8 cellular contexts compared by ENCODE assay signal in the genomic region with DNA sequence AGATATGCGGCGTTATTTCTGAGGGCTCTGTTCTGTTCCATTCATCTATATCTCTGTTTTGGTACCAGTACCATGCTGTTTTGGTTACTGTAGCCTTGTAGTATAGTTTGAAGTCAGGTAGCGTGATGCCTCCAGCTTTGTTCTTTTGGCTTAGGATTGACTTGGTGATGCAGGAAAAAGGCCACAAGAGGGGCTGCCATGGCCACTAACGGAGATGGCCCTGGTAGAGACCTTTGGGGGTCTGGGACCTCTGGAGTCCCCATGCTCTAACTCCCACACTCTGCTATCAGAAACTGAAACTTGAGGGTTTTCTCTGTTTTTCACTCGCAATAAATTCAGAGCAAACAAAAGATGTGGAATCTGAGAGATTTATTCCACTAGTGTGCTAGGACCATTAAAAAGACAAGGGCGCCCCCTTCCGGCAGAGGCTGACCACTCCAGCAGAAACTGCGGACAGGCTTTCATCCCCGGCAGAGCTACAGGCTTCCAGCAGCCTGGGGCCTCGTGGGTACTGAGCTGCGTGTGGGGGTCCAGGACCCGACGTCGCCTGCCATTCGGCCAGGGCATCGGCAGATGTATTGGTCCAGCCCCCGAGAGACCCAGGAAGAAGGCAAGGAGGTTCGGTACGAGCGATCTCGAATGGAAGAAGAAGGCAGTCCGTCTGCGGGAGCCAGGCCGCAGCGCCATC.
DNase-seq lines count a peak whose midpoint lies in the region; ATAC-seq, FAIRE-seq and TF ChIP-seq lines count a peak whose summit lies in the region.
"Not testable (repeated sequence)": the region's sequence is repeated elsewhere in the genome, so short reads cannot be mapped to it uniquely, and the experiment has no call there.

No MANE protein-coding gene starts in this region.

- 63% methylated on average over 18 of the region's 25 CpGs for WGBS in SK-N-SH (ENCODE audit: low lambda C conversion rate)
- WGBS in lung, 2 donors: 75 to 80% methylated on average over 25 of the region's 25 CpGs

- H3K9ac ChIP-seq in SK-N-SH: not testable (repeated sequence)

- not testable (repeated sequence) for H3K27ac Mint-ChIP-seq in activated naive CD8-positive, alpha-beta T cell treated with anti-CD3 and anti-CD28 coated beads, Interleukin-2, amount 10 ng/mL, durations not matched to agents 7 days and 5 days

- H2AFZ ChIP-seq in SK-N-SH (ENCODE audit: low read depth): not testable (repeated sequence)

- not testable (repeated sequence) for H3K4me1 ChIP-seq in SK-N-SH (ENCODE audit: control insufficient read depth in 1 of 2, insufficient read depth in 2 of 2, low read depth in 1 of 2, low read length in 1 of 2); foreskin keratinocyte; lung (ENCODE audit: control insufficient read depth in 2 of 2, insufficient read depth in 2 of 2, low read length in 2 of 2)

- not testable (repeated sequence) for H4K20me1 ChIP-seq in SK-N-SH (ENCODE audit: insufficient read depth)

- not testable (repeated sequence) for TF ChIP-seq POLR2A in NB4 (IDR thresholded peaks at IDR 0.05; ENCODE audit: extremely low read depth, insufficient read length)

- peak; percentile 19 for DNase-seq in D721Med (ENCODE audit: insufficient read length, low spot score)
- DNase-seq in NB4 (ENCODE audit: low read depth): peak; percentile 65
- peak; percentile 56 for DNase-seq in SK-N-SH
- peak; percentile 38 for DNase-seq in activated naive CD8-positive, alpha-beta T cell treated with anti-CD3 and anti-CD28 coated beads, Interleukin-2, amount 10 ng/mL, durations not matched to agents 7 days and 5 days
- not testable (repeated sequence) for DNase-seq in foreskin keratinocyte
- peak; percentile 29 for DNase-seq in lung (ENCODE audit: low spot score)
- peak; percentile 3 for DNase-seq in stimulated activated CD4-positive, alpha-beta T cell treated with anti-CD3 and anti-CD28 coated beads, Interleukin-4, amount 100 ng/mL, for 24 hours

- POLR2A ChIA-PET in SK-N-SH (lab: Yijun Ruan, JAX); activated naive CD8-positive, alpha-beta T cell treated with anti-CD3 and anti-CD28 coated beads, Interleukin-2, amount 10 ng/mL, durations not matched to agents 7 days and 5 days (lab: Charles Lee): not testable (repeated sequence)

- peak; percentile 85 for TF ChIP-seq RAD21 in SK-N-SH (IDR thresholded peaks at IDR 0.05; ENCODE audit: low read length)

- not testable (repeated sequence) for H3K4me1 Mint-ChIP-seq in activated naive CD8-positive, alpha-beta T cell treated with anti-CD3 and anti-CD28 coated beads, Interleukin-2, amount 10 ng/mL, durations not matched to agents 7 days and 5 days

- H3K27ac ChIP-seq in SK-N-SH (ENCODE audit: low read depth in 2 of 2, low read length in 1 of 2); foreskin keratinocyte; lung (ENCODE audit: low read depth in 1 of 2, low read length in 1 of 2): not testable (repeated sequence)

- H3K9me3 ChIP-seq in SK-N-SH; lung (ENCODE audit: control insufficient read depth in 2 of 2, insufficient read depth in 1 of 2, low read length in 1 of 2): not testable (repeated sequence)

- not testable (repeated sequence) for H3K27me3 ChIP-seq in SK-N-SH (ENCODE audit: insufficient read depth); foreskin keratinocyte; lung (ENCODE audit: control insufficient read depth, insufficient read depth)

- H3K4me3 ChIP-seq in NB4 (ENCODE audit: low read depth, low read length); SK-N-SH (ENCODE audit: low read depth in 2 of 2, low read length in 1 of 2); lung: not testable (repeated sequence)

- FAIRE-seq in D721Med (lab: Jason Lieb, UNC): not testable (repeated sequence)

- not testable (repeated sequence) for H3K36me3 Mint-ChIP-seq in activated naive CD8-positive, alpha-beta T cell treated with anti-CD3 and anti-CD28 coated beads, Interleukin-2, amount 10 ng/mL, durations not matched to agents 7 days and 5 days

- peak; percentile 71 for ATAC-seq in HG02623 (IDR thresholded peaks at IDR 0.05; ENCODE audit: unreplicated experiment)
- not testable (repeated sequence) for ATAC-seq in activated naive CD8-positive, alpha-beta T cell treated with anti-CD3 and anti-CD28 coated beads, Interleukin-2, amount 10 ng/mL, durations not matched to agents 7 days and 5 days (ENCODE audit: low read depth); foreskin keratinocyte; lung (ENCODE audit: insufficient read depth, low FRiP score)

- TF ChIP-seq CTCF in D721Med (IDR thresholded peaks at IDR 0.05; ENCODE audit: insufficient read depth, missing control alignments) (peak; percentile 19), NB4 (IDR thresholded peaks at IDR 0.05; ENCODE audit: low read depth, low read length) (peak; percentile 87), SK-N-SH (IDR thresholded peaks at IDR 0.05) (peak; percentile 24; the same call in 1 of the 2 replicates), foreskin keratinocyte (conservative IDR thresholded peaks at IDR 0.05) (peak; percentile 36)
- not testable (repeated sequence) for TF ChIP-seq CTCF in lung (IDR thresholded peaks at IDR 0.05; ENCODE audit: control extremely low read depth, extremely low read depth)

- CTCF ChIA-PET in SK-N-SH (lab: Yijun Ruan, JAX): interaction anchor here (0.6 to 2.8 kb wide), 36 partner anchors 12 to 1566 kb away, joined by 3 to 34 read pairs (median 3); no protein-coding TSS in a partner anchor

- not testable (repeated sequence) for H3K9me3 Mint-ChIP-seq in activated naive CD8-positive, alpha-beta T cell treated with anti-CD3 and anti-CD28 coated beads, Interleukin-2, amount 10 ng/mL, durations not matched to agents 7 days and 5 days

- H3K4me2 ChIP-seq in SK-N-SH: not testable (repeated sequence)

- not testable (repeated sequence) for H3F3A ChIP-seq in SK-N-SH (replicated peaks; ENCODE audit: insufficient read depth)

- H3K27me3 Mint-ChIP-seq in activated naive CD8-positive, alpha-beta T cell treated with anti-CD3 and anti-CD28 coated beads, Interleukin-2, amount 10 ng/mL, durations not matched to agents 7 days and 5 days: not testable (repeated sequence)

- H3K79me2 ChIP-seq in SK-N-SH (ENCODE audit: insufficient read depth): not testable (repeated sequence)

- H3K4me3 Mint-ChIP-seq in activated naive CD8-positive, alpha-beta T cell treated with anti-CD3 and anti-CD28 coated beads, Interleukin-2, amount 10 ng/mL, durations not matched to agents 7 days and 5 days: not testable (repeated sequence)

- not testable (repeated sequence) for TF ChIP-seq EP300 in SK-N-SH (IDR thresholded peaks at IDR 0.05; ENCODE audit: borderline replicate concordance in 1 of 2, low read depth in 1 of 2, low read length in 1 of 2)

- not testable (repeated sequence) for H3K36me3 ChIP-seq in SK-N-SH (replicated peaks in 1 of 2; ENCODE audit: control insufficient read depth in 1 of 2, insufficient read depth in 2 of 2, low read length in 1 of 2); lung (ENCODE audit: control insufficient read depth in 2 of 2, insufficient read depth in 2 of 2, low read length in 2 of 2)

- not testable (repeated sequence) for H3K9me2 ChIP-seq in SK-N-SH

TF ChIP-seq in SK-N-SH, 30 proteins besides CTCF, POLR2A, EP300 and RAD21:
- peak; percentile 54 for TF ChIP-seq SMC3 (IDR thresholded peaks at IDR 0.05; ENCODE audit: low read depth, low read length)
